ENCODE assay signal across 14 cellular contexts in genomic region chr13:66405908-66406802, GRCh38.
DNase-seq lines count a peak whose midpoint lies in the region; ATAC-seq, FAIRE-seq and TF ChIP-seq lines count a peak whose summit lies in the region.
"Had no signal": no experiment of that assay in that cellular context is flagged by ENCODE, and none has a peak within 500 bp of the region (broad histone marks: within the 10 kb centered on the region; RNA-seq: fewer than 3 reads in every experiment).

No MANE protein-coding gene starts in this region.

- no peak for FAIRE-seq in A549 (lab: Jason Lieb, UNC)

- no peak for TF ChIP-seq RAD21 in A549 (conservative IDR thresholded peaks at IDR 0.05 in 1 of 2, IDR thresholded peaks at IDR 0.05 in 1 of 2)

- 60% methylated on average over 6 of the region's 6 CpGs for WGBS in A549 (ENCODE audit: missing lambda C conversion rate)
- WGBS in endodermal cell (ENCODE audit: insufficient coverage in 1 of 2, insufficient read length in 1 of 2), 2 experiments, result 90 to 91% methylated on average over 4 to 6 of the region's 6 CpGs

- H3K9me3 Mint-ChIP-seq in endodermal cell, result no peaks in the 10 kb centered on the region
- H3K9me3 Mint-ChIP-seq: activated naive CD4-positive, alpha-beta T cell treated with anti-CD3 and anti-CD28 coated beads for 36 hours had no signal

- H3K27ac ChIP-seq in A549 (no peak overlapping the region), endodermal cell (ENCODE audit: low read depth, low read length) (no peak overlapping the region)

- POLR2A ChIA-PET in A549 (lab: Yijun Ruan, JAX), result no interaction called here

- H3K36me3 Mint-ChIP-seq in endodermal cell (ENCODE audit: low read depth), result no peaks in the 10 kb centered on the region
- H3K36me3 Mint-ChIP-seq: natural killer cell had no signal

- TF ChIP-seq EP300 in A549 (IDR thresholded peaks at IDR 0.05), result no peak

- CTCF ChIA-PET in A549 (lab: Yijun Ruan, JAX), result interaction anchor here (1.4 kb wide), 1 partner anchor 12 kb away, joined by 3 read pairs; no protein-coding TSS in a partner anchor

- TF ChIP-seq CTCF in A549 (IDR thresholded peaks at IDR 0.05) (no peak), astrocyte of the spinal cord (IDR thresholded peaks at IDR 0.05; ENCODE audit: low read depth, low read length) (no peak), kidney epithelial cell (IDR thresholded peaks at IDR 0.05; ENCODE audit: insufficient read depth, low read length, poor library complexity, severe bottlenecking) (no peak), endodermal cell (conservative IDR thresholded peaks at IDR 0.05) (no peak)

- H3K27me3 Mint-ChIP-seq in endodermal cell (ENCODE audit: insufficient read depth), result no peaks in the 10 kb centered on the region

- H3K4me3 Mint-ChIP-seq in endodermal cell, result no peak overlapping the region
- H3K4me3 Mint-ChIP-seq: activated naive CD4-positive, alpha-beta T cell treated with anti-CD3 and anti-CD28 coated beads for 36 hours; natural killer cell had no signal

- H3K27ac Mint-ChIP-seq in endodermal cell, result no peak overlapping the region
- H3K27ac Mint-ChIP-seq: activated naive CD4-positive, alpha-beta T cell treated with anti-CD3 and anti-CD28 coated beads for 36 hours; natural killer cell had no signal

- no peak overlapping the region for H3K9ac ChIP-seq in endodermal cell (ENCODE audit: extremely low read depth, low read length, poor library complexity, severe bottlenecking)

- H3K4me3 ChIP-seq in A549 (no peak overlapping the region), astrocyte of the spinal cord (ENCODE audit: low read depth, low read length) (no peak overlapping the region), kidney epithelial cell (ENCODE audit: low read depth, low read length) (no peak overlapping the region), endodermal cell (ENCODE audit: low read length) (no peak overlapping the region)

- peak overlapping the region; percentile 25; the same call in 2 of the 3 replicates for H3K4me2 ChIP-seq in A549

- ATAC-seq in A549, result no peak
- ATAC-seq: natural killer cell; stimulated activated naive CD8-positive, alpha-beta T cell treated with anti-CD3 and anti-CD28 coated beads, Interleukin-15, Interleukin-2, amounts not matched to agents 100 U/mL and 50 U/mL, for 24 hours had no signal

- H3K4me1 ChIP-seq in A549, result peaks cover 36% of the 10 kb centered on the region; the same call in 2 of the 3 replicates
- H3K4me1 ChIP-seq in endodermal cell (ENCODE audit: control insufficient read depth, insufficient read depth, low read length), result no peaks in the 10 kb centered on the region

- no peak for TF ChIP-seq POLR2A in A549 (IDR thresholded peaks at IDR 0.05; ENCODE audit: low read length)

- in situ Hi-C loops in astrocyte of the spinal cord (cut with HindIII; ENCODE audit: low sequenced_read_pairs), result no loop called here

- H3K36me3 ChIP-seq in kidney epithelial cell (ENCODE audit: control insufficient read depth, insufficient read depth, low read length) (no peaks in the 10 kb centered on the region), endodermal cell (ENCODE audit: control insufficient read depth, insufficient read depth, low read length) (no peaks in the 10 kb centered on the region)

- H3K9me3 ChIP-seq in A549, result no peaks in the 10 kb centered on the region
- no peaks in the 10 kb centered on the region for H3K9me3 ChIP-seq in endodermal cell (ENCODE audit: control insufficient read depth, low read length)

- H3K4me1 Mint-ChIP-seq in endodermal cell, result no peaks in the 10 kb centered on the region
- H3K4me1 Mint-ChIP-seq: natural killer cell had no signal

- DNase-seq in A549 (ENCODE audit: low read depth in 1 of 2, low spot score in 1 of 2) (no peak), HPDE6-E6E7 (ENCODE audit: extremely low spot score) (peak; percentile 6), astrocyte of the spinal cord (ENCODE audit: low read depth, low spot score) (peak; percentile 86), kidney epithelial cell (ENCODE audit: low read depth) (peak; percentile 16), AG20443 (ENCODE audit: low spot score) (no peak), endodermal cell (no peak)
- no peak for DNase-seq in stimulated activated CD4-positive, alpha-beta T cell treated with anti-CD3 and anti-CD28 coated beads, Interleukin-2, amount 100 ng/mL, for 24 hours
- no peak for DNase-seq in activated CD8-positive, alpha-beta memory T cell treated with anti-CD3 and anti-CD28 coated beads for 24 hours
- DNase-seq: activated CD4-positive, alpha-beta T cell treated with anti-CD3 and anti-CD28 coated beads for 48 hours; activated naive CD4-positive, alpha-beta T cell treated with anti-CD3 and anti-CD28 coated beads for 36 hours; GDM1; Kasumi-1; natural killer cell; stimulated activated naive CD8-positive, alpha-beta T cell treated with anti-CD3 and anti-CD28 coated beads, Interleukin-15, Interleukin-2, amounts not matched to agents 100 U/mL and 50 U/mL, for 24 hours had no signal

- no peaks in the 10 kb centered on the region for H3K27me3 ChIP-seq in kidney epithelial cell (ENCODE audit: control insufficient read depth, insufficient read depth, low read length)
- no peaks in the 10 kb centered on the region for H3K27me3 ChIP-seq in endodermal cell (ENCODE audit: control insufficient read depth, insufficient read depth, low read length, poor library complexity, severe bottlenecking)

TF ChIP-seq in A549, 52 proteins besides CTCF, POLR2A, EP300 and RAD21 (continues in another document):
- no peak for TF ChIP-seq EHF (CRISPR knock-in tag; IDR thresholded peaks at IDR 0.05)
- TF ChIP-seq REST (IDR thresholded peaks at IDR 0.05), result no peak
- TF ChIP-seq BCL3 (IDR thresholded peaks at IDR 0.05), result no peak
- TF ChIP-seq KDM5A (IDR thresholded peaks at IDR 0.05), result no peak
- TF ChIP-seq HOXA7 (CRISPR knock-in tag; IDR thresholded peaks at IDR 0.05), result no peak
- TF ChIP-seq, protein P1, sequence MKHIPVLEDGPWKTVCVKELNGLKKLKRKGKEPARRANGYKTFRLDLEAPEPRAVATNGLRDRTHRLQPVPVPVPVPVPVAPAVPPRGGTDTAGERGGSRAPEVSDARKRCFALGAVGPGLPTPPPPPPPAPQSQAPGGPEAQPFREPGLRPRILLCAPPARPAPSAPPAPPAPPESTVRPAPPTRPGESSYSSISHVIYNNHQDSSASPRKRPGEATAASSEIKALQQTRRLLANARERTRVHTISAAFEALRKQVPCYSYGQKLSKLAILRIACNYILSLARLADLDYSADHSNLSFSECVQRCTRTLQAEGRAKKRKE (CRISPR knock-in tag; IDR thresholded peaks at IDR 0.05; ENCODE audit: low read depth), result no peak
- TF ChIP-seq BHLHE40 (IDR thresholded peaks at IDR 0.05; ENCODE audit: low read depth, low read length), result no peak
- TF ChIP-seq MAX (IDR thresholded peaks at IDR 0.05), result no peak
- TF ChIP-seq ZC3H11A (IDR thresholded peaks at IDR 0.05), result no peak
- TF ChIP-seq FOSB (CRISPR knock-in tag; IDR thresholded peaks at IDR 0.05), result no peak
- TF ChIP-seq RARB (CRISPR knock-in tag; IDR thresholded peaks at IDR 0.05), result no peak
- no peak for TF ChIP-seq ELK1 (IDR thresholded peaks at IDR 0.05; ENCODE audit: low read depth, low read length)
- TF ChIP-seq HDAC2 (IDR thresholded peaks at IDR 0.05), result no peak
- TF ChIP-seq CHD4 (IDR thresholded peaks at IDR 0.05; ENCODE audit: borderline replicate concordance), result no peak
- no peak for TF ChIP-seq NR3C1 (IDR thresholded peaks at IDR 0.05)

Comparison
In these comparisons a context has a peak if more than half of its experiments do, and no peak if none do; other contexts are left out.
1. DNase-seq: peak in HPDE6-E6E7 (single experiment), astrocyte of the spinal cord (single experiment) and kidney epithelial cell (single experiment); none in A549 (0 of 2), AG20443 (single experiment), endodermal cell (single experiment), stimulated activated CD4-positive, alpha-beta T cell treated with anti-CD3 and anti-CD28 coated beads, Interleukin-2, amount 100 ng/mL, for 24 hours (0 of 2) and activated CD8-positive, alpha-beta memory T cell treated with anti-CD3 and anti-CD28 coated beads for 24 hours (single experiment).